ENCODE assay signal across 24 cellular contexts in genomic region chr16:78579020-78579419, GRCh38.
"Had no signal": no experiment of that assay in that cellular context is flagged by ENCODE, and none has a peak within 500 bp of the region (broad histone marks: within the 10 kb centered on the region; RNA-seq: fewer than 3 reads in every experiment).

No MANE protein-coding gene starts in this region.

- H3K27ac Mint-ChIP-seq: effector memory CD8-positive, alpha-beta T cell; naive thymus-derived CD8-positive, alpha-beta T cell; stimulated activated naive B cell treated with anti-CD40 and anti-IgM and Interleukin-4, amounts not matched to agents 10 μg/mL and 1 μg/mL and 100 μg/mL, for 72 hours; stimulated activated naive CD8-positive, alpha-beta T cell treated with anti-CD3 and anti-CD28 coated beads, Interleukin-15, Interleukin-2, amounts not matched to agents 100 ng/mL and 50 ng/mL, for 24 hours had no signal

- H3K27me3 ChIP-seq: neutrophil, right lobe of liver, tibial nerve, upper lobe of right lung, uterus had no signal

- H3K4me1 Mint-ChIP-seq: naive thymus-derived CD8-positive, alpha-beta T cell had no signal

- H3K4me3 ChIP-seq: coronary artery, esophagus squamous epithelium, lower lobe of right lung, pancreas, right lobe of liver, thoracic aorta, tibial nerve, upper lobe of right lung, uterus had no signal

- H3K36me3 ChIP-seq: esophagus squamous epithelium, lower lobe of right lung, neutrophil, pancreas, right lobe of liver, thoracic aorta, tibial nerve, upper lobe of right lung, uterus had no signal

- H3K4me1 ChIP-seq: esophagus squamous epithelium, lower lobe of right lung, pancreas, right lobe of liver, tibial nerve, upper lobe of right lung, uterus had no signal

- DNase-seq: dermis blood vessel endothelial cell; effector memory CD8-positive, alpha-beta T cell; erythroblast; esophagus squamous epithelium; foreskin melanocyte; left ventricle myocardium superior; lower lobe of right lung; naive thymus-derived CD8-positive, alpha-beta T cell; pancreas; right lobe of liver; small intestine; stimulated activated CD4-positive, alpha-beta T cell treated with anti-CD3 and anti-CD28 coated beads, Interleukin-15, amount 100 ng/mL, for 24 hours; stimulated activated CD4-positive, alpha-beta T cell treated with anti-CD3 and anti-CD28 coated beads, Interleukin-2, amount 100 ng/mL, for 48 hours; stimulated activated naive B cell treated with anti-CD40 and anti-IgM and Interleukin-4, amounts not matched to agents 10 μg/mL and 1 μg/mL and 100 μg/mL, for 72 hours; upper lobe of right lung; uterus had no signal

- H3K9me3 ChIP-seq: esophagus squamous epithelium, lower lobe of right lung, neutrophil, pancreas, right lobe of liver, thoracic aorta, tibial nerve, upper lobe of right lung, uterus had no signal

- H3K27me3 Mint-ChIP-seq: effector memory CD8-positive, alpha-beta T cell; naive thymus-derived CD8-positive, alpha-beta T cell; stimulated activated naive B cell treated with anti-CD40 and anti-IgM and Interleukin-4, amounts not matched to agents 10 μg/mL and 1 μg/mL and 100 μg/mL, for 72 hours; stimulated activated naive CD8-positive, alpha-beta T cell treated with anti-CD3 and anti-CD28 coated beads, Interleukin-15, Interleukin-2, amounts not matched to agents 100 ng/mL and 50 ng/mL, for 24 hours had no signal

- H3K4me3 Mint-ChIP-seq: effector memory CD8-positive, alpha-beta T cell; neural crest cell; stimulated activated naive B cell treated with anti-CD40 and anti-IgM and Interleukin-4, amounts not matched to agents 10 μg/mL and 1 μg/mL and 100 μg/mL, for 72 hours; stimulated activated naive CD8-positive, alpha-beta T cell treated with anti-CD3 and anti-CD28 coated beads, Interleukin-15, Interleukin-2, amounts not matched to agents 100 ng/mL and 50 ng/mL, for 24 hours had no signal

- ATAC-seq: effector memory CD8-positive, alpha-beta T cell; left ventricle myocardium superior; lower lobe of right lung; naive thymus-derived CD8-positive, alpha-beta T cell; pancreas; right lobe of liver; stimulated activated naive B cell treated with anti-CD40 and anti-IgM and Interleukin-4, amounts not matched to agents 10 μg/mL and 1 μg/mL and 100 μg/mL, for 72 hours; upper lobe of right lung had no signal

- H3K9me3 Mint-ChIP-seq: neural crest cell had no signal

- H3K27ac ChIP-seq: coronary artery, esophagus squamous epithelium, lower lobe of right lung, neutrophil, pancreas, right lobe of liver, thoracic aorta, tibial nerve, upper lobe of right lung, uterus had no signal

- FAIRE-seq: endometrium, keratinocyte, pancreas, small intestine had no signal
